ENCODE assay signal across 32 cellular contexts in genomic region chr6:125738276-125738675, GRCh38. TPM values are rescaled to one million over a fixed set of nuclear protein-coding genes. Genes with fewer than 3 reads are reported as not detected.
"Had no signal": no experiment of that assay in that cellular context is flagged by ENCODE, and none has a peak within 500 bp of the region (broad histone marks: within the 10 kb centered on the region; RNA-seq: fewer than 3 reads in every experiment).

No MANE protein-coding gene starts in this region.

- H3K27me3 ChIP-seq: ascending aorta, cardiac muscle cell had no signal

- H3K9me3 ChIP-seq: ascending aorta, MG63 had no signal

- H3K36me3 ChIP-seq: ascending aorta, cardiac muscle cell, MG63 had no signal

- ATAC-seq: activated CD4-positive, alpha-beta T cell treated with anti-CD3 and anti-CD28 coated beads for 36 hours; activated CD8-positive, alpha-beta T cell treated with anti-CD3 and anti-CD28 coated beads, Interleukin-2, amount 10 ng/mL, durations not matched to agents 7 days and 5 days; PC-3; Right ventricle myocardium inferior had no signal

- DNase-seq: activated CD4-positive, alpha-beta T cell treated with anti-CD3 and anti-CD28 coated beads for 36 hours; activated CD4-positive, alpha-beta T cell treated with anti-CD3 and anti-CD28 coated beads, Interleukin-2, amount 10 ng/mL, durations not matched to agents 7 days and 5 days; activated CD4-positive, alpha-beta T cell treated with anti-CD3 and anti-CD28 coated beads, Interleukin-2, amount 50 U/mL, for 48 hours; activated CD8-positive, alpha-beta T cell treated with anti-CD3 and anti-CD28 coated beads, Interleukin-2, amount 10 ng/mL, durations not matched to agents 7 days and 5 days; activated gamma-delta T cell; activated naive CD4-positive, alpha-beta T cell treated with Interleukin-2 at 50 U/mL for 16 hours; activated naive CD8-positive, alpha-beta T cell treated with anti-CD3 and anti-CD28 coated beads, Interleukin-2, amount 10 ng/mL, durations not matched to agents 7 days and 5 days; activated T-cell treated with anti-CD3 and anti-CD28 coated beads, Interleukin-2, amount 50 U/mL, for 24 hours; amygdala; Kasumi-1; KG1; MG63; NCI-H1048; NCI-H1105 treated with DMSO at 0.1 percent for 48 hours; NCI-H1436; NCI-H1694; NCI-H2029; NCI-H345; NCI-H524 treated with DMSO at 0.1 percent for 48 hours; NCI-H748 treated with DMSO at 0.1 percent for 48 hours; NK-92 treated with Interleukin-12 subunit alpha and Interleukin-12 subunit beta, amount 100 ng/mL, for 24 hours; PC-3; SW 1271; T-helper 1 cell; T-helper 2 cell; T-helper 9 cell had no signal

- H3K4me3 ChIP-seq: ascending aorta, cardiac muscle cell, MG63 had no signal

- H3K27ac ChIP-seq: ascending aorta, cardiac muscle cell, RWPE1 had no signal

RNA-seq across cellular contexts. Expression of gene HEY2, which starts 11.2 kb away (rescaled TPM):
- total RNA-seq: activated CD4-positive, alpha-beta T cell treated with anti-CD3 and anti-CD28 coated beads for 36 hours; activated CD4-positive, alpha-beta T cell treated with anti-CD3 and anti-CD28 coated beads, Interleukin-2, amount 10 ng/mL, durations not matched to agents 7 days and 5 days; activated CD8-positive, alpha-beta T cell treated with anti-CD3 and anti-CD28 coated beads, Interleukin-2, amount 10 ng/mL, durations not matched to agents 7 days and 5 days; activated T-helper 2 cell treated with anti-CD3 and anti-CD28 coated beads, Interferon-gamma antibody, Interleukin-2, Interleukin-4, amounts not matched to agents 10 μg/mL and 5 μg/mL and 100 μg/mL, durations not matched to agents 14 hours and 24 hours and 36 hours; NCI-H460; PC-3 had no signal
